ENCODE assay signal across 10 cellular contexts in genomic region chr17:1787301-1787902, GRCh38. TPM values are rescaled to one million over a fixed set of nuclear protein-coding genes. Genes with fewer than 3 reads are reported as not detected.
DNase-seq lines count a peak whose midpoint lies in the region; ATAC-seq lines count a peak whose summit lies in the region.
"Had no signal": no experiment of that assay in that cellular context is flagged by ENCODE, and none has a peak within 500 bp of the region (broad histone marks: within the 10 kb centered on the region; RNA-seq: fewer than 3 reads in every experiment).

No MANE protein-coding gene starts in this region.

- WGBS in esophagus, 2 donors = 67 to 68% methylated on average over 16 of the region's 16 CpGs

- no peak for ATAC-seq in stimulated activated naive CD8-positive, alpha-beta T cell treated with anti-CD3 and anti-CD28 coated beads, Interleukin-15, amount 100 ng/mL, for 72 hours
- no peak for ATAC-seq in stimulated activated naive CD8-positive, alpha-beta T cell treated with anti-CD3 and anti-CD28 coated beads, Interleukin-15, Interleukin-2, amounts not matched to agents 100 U/mL and 50 U/mL, for 24 hours
- no peak for ATAC-seq in GM21528 (IDR thresholded peaks at IDR 0.05; ENCODE audit: low FRiP score, unreplicated experiment)

- peaks cover 0 to 4% of the 10 kb centered on the region in 2 donors for H3K4me1 ChIP-seq in esophagus (ENCODE audit: control insufficient read depth in 2 of 2, insufficient read depth in 2 of 2, low read length in 1 of 2)

- H3K27ac ChIP-seq in esophagus (ENCODE audit: low read depth in 2 of 2, low read length in 1 of 2) = peak overlapping the region; percentile 41 to 69

- no peaks in the 10 kb centered on the region for H3K9me3 Mint-ChIP-seq in stimulated activated naive CD8-positive, alpha-beta T cell treated with anti-CD3 and anti-CD28 coated beads, Interleukin-15, amount 100 ng/mL, for 72 hours

- H3K9me3 ChIP-seq in esophagus (ENCODE audit: control insufficient read depth in 2 of 2, insufficient read depth in 1 of 2, low read depth in 1 of 2, low read length in 1 of 2) = no peaks in the 10 kb centered on the region

- peak overlapping the region; percentile 47 to 75 for H3K27ac Mint-ChIP-seq in stimulated activated naive CD8-positive, alpha-beta T cell treated with anti-CD3 and anti-CD28 coated beads, Interleukin-15, amount 100 ng/mL, for 72 hours
- H3K27ac Mint-ChIP-seq: B cell had no signal

- no peaks in the 10 kb centered on the region for H3K27me3 ChIP-seq in esophagus (ENCODE audit: control insufficient read depth in 1 of 2, insufficient read depth in 2 of 2, low read length in 2 of 2)

- H3K27me3 Mint-ChIP-seq in stimulated activated naive CD8-positive, alpha-beta T cell treated with anti-CD3 and anti-CD28 coated beads, Interleukin-15, amount 100 ng/mL, for 72 hours = no peaks in the 10 kb centered on the region
- H3K27me3 Mint-ChIP-seq: B cell had no signal

- H3K4me3 ChIP-seq in esophagus (ENCODE audit: low read depth in 1 of 2, low read length in 2 of 2) = no peak overlapping the region

- no peak for DNase-seq in stimulated activated naive CD8-positive, alpha-beta T cell treated with anti-CD3 and anti-CD28 coated beads, Interleukin-15, amount 100 ng/mL, for 72 hours
- no peak for DNase-seq in stimulated activated naive CD8-positive, alpha-beta T cell treated with anti-CD3 and anti-CD28 coated beads, Interleukin-15, Interleukin-2, amounts not matched to agents 100 U/mL and 50 U/mL, for 24 hours
- peak; percentile 92 for DNase-seq in myocyte (ENCODE audit: low read depth)
- DNase-seq in NCI-H1092 (lab: John Stamatoyannopoulos, UW) = no peak
- DNase-seq in GM19238 (ENCODE audit: insufficient read length, low spot score) = no peak
- DNase-seq in stimulated activated CD4-positive, alpha-beta T cell treated with anti-CD3 and anti-CD28 coated beads, Interleukin-4, amount 100 ng/mL, for 4 hours = no peak
- DNase-seq: NCI-H345 had no signal

- H3K4me1 Mint-ChIP-seq in stimulated activated naive CD8-positive, alpha-beta T cell treated with anti-CD3 and anti-CD28 coated beads, Interleukin-15, amount 100 ng/mL, for 72 hours = no peaks in the 10 kb centered on the region

- no peak overlapping the region for H3K4me3 Mint-ChIP-seq in stimulated activated naive CD8-positive, alpha-beta T cell treated with anti-CD3 and anti-CD28 coated beads, Interleukin-15, amount 100 ng/mL, for 72 hours
- H3K4me3 Mint-ChIP-seq: B cell had no signal

- peaks cover 0 to 8% of the 10 kb centered on the region in 2 donors for H3K36me3 ChIP-seq in esophagus (ENCODE audit: control insufficient read depth in 2 of 2, insufficient read depth in 2 of 2, low read length in 1 of 2)

RNA-seq across cellular contexts. Expression of gene SERPINF1, which starts 25.5 kb away (rescaled TPM):
- 10 to 100 TPM; 49.0 to 56.7 TPM for polyA plus RNA-seq in esophagus
- 5,512 and 6,691 TPM in 2 replicates for total RNA-seq in myocyte
- polyA plus RNA-seq in myocyte (2012) = 567 TPM

RNA-seq across cellular contexts. Expression of gene SMYD4, which starts 42.3 kb away (rescaled TPM):
- 1 to 10 TPM; 2.1 to 4.0 TPM for polyA plus RNA-seq in esophagus
- total RNA-seq in myocyte = 6.8 and 8.8 TPM in 2 replicates
- 10.1 TPM for polyA plus RNA-seq in myocyte (2012)

RNA-seq across cellular contexts. Expression of gene RPA1, which starts 42.4 kb away (rescaled TPM):
- polyA plus RNA-seq in esophagus = 10 to 100 TPM in 1 of 2 donors, 1 to 10 TPM in 1; 8.6 to 33.7 TPM
- total RNA-seq in myocyte = 11.3 and 11.6 TPM in 2 replicates
- polyA plus RNA-seq in myocyte (2012) = 48.2 TPM

RNA-seq across cellular contexts. Expression of gene SERPINF2, which starts 44.7 kb away (rescaled TPM):
- 1 to 10 TPM; 1.9 to 2.9 TPM for polyA plus RNA-seq in esophagus
- total RNA-seq in myocyte = 0.67 and 2.0 TPM in 2 replicates
- polyA plus RNA-seq in myocyte (2012) = 1.1 TPM
